In the genomic region with DNA sequence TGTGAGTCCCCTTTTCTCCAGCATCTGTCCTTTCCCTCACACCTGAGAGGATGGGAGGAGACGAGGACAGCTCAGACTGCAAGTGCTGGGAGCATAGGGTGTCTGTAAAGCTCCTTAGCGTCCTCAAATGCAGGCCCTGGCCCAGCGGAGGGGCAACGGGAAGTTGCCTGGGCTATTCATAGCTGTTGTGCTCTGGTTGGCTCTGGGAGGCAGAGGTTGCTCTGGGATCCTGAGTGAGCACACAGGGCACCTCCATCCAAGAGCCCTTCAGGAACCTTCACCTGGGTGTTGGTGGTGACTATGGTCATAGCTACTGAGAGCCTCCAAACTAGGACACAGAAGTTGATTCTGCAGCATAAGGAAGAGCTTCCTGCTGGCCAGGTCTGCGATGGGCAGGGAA, we compare ENCODE assay signal across 13 cellular contexts. TPM values are rescaled to one million over a fixed set of nuclear protein-coding genes. Genes with fewer than 3 reads are reported as not detected.
DNase-seq lines count a peak whose midpoint lies in the region; ATAC-seq, FAIRE-seq and TF ChIP-seq lines count a peak whose summit lies in the region.
"Had no signal": no experiment of that assay in that cellular context is flagged by ENCODE, and none has a peak within 500 bp of the region (broad histone marks: within the 10 kb centered on the region; RNA-seq: fewer than 3 reads in every experiment).

No MANE protein-coding gene starts in this region.

- POLR2A ChIA-PET in naive thymus-derived CD4-positive, alpha-beta T cell (lab: Charles Lee) = interaction anchor here (1.2 kb wide), 1 partner anchor 13 kb away, joined by 3 read pairs; no protein-coding TSS in a partner anchor

- H3K9me3 Mint-ChIP-seq in naive thymus-derived CD4-positive, alpha-beta T cell = peaks cover 0 to 2% (median 0%) of the 10 kb centered on the region in 11 donors
- H3K9me3 Mint-ChIP-seq: activated CD4-positive, alpha-beta T cell treated with anti-CD3 and anti-CD28 coated beads, Interleukin-2, amount 10 ng/mL, durations not matched to agents 7 days and 5 days had no signal

- CTCF ChIA-PET in naive thymus-derived CD4-positive, alpha-beta T cell (lab: Charles Lee) = no interaction called here

- no peak overlapping the region for H3K27ac ChIP-seq in naive thymus-derived CD4-positive, alpha-beta T cell (ENCODE audit: low read depth, low read length)
- no peak overlapping the region for H3K27ac ChIP-seq in small intestine (ENCODE audit: low read depth in 1 of 2, low read length in 1 of 2)
- H3K27ac ChIP-seq: uterus had no signal

- no peak overlapping the region for H3K27ac Mint-ChIP-seq in T-helper 17 cell
- peak overlapping the region in 2 of 9 donors; percentile 1 to 31 for H3K27ac Mint-ChIP-seq in naive thymus-derived CD4-positive, alpha-beta T cell

- no peaks in the 10 kb centered on the region for H3K36me3 ChIP-seq in naive thymus-derived CD4-positive, alpha-beta T cell (ENCODE audit: control insufficient read depth in 2 of 3, insufficient read depth in 3 of 3, low read length in 3 of 3)
- H3K36me3 ChIP-seq in small intestine (ENCODE audit: control insufficient read depth in 2 of 2, insufficient read depth in 2 of 2, low read length in 2 of 2) = no peaks in the 10 kb centered on the region
- H3K36me3 ChIP-seq: uterus had no signal

- H3K27me3 ChIP-seq in naive thymus-derived CD4-positive, alpha-beta T cell (ENCODE audit: control insufficient read depth in 2 of 2, insufficient read depth in 2 of 2, low read length in 2 of 2) = peaks cover 0 to 8% of the 10 kb centered on the region in 2 donors
- H3K27me3 ChIP-seq in small intestine (ENCODE audit: control insufficient read depth in 2 of 2, insufficient read depth in 2 of 2, low read length in 2 of 2) = peaks cover 0 to 3% of the 10 kb centered on the region in 2 donors
- H3K27me3 ChIP-seq: uterus had no signal

- H3K9me3 ChIP-seq in T-helper 17 cell (ENCODE audit: control insufficient read depth, low read length, poor library complexity, severe bottlenecking) (no peaks in the 10 kb centered on the region), small intestine (ENCODE audit: control insufficient read depth, low read depth) (no peaks in the 10 kb centered on the region)
- H3K9me3 ChIP-seq in naive thymus-derived CD4-positive, alpha-beta T cell (ENCODE audit: control insufficient read depth in 2 of 3, low read length in 3 of 3) = no peaks in the 10 kb centered on the region
- H3K9me3 ChIP-seq: uterus had no signal

- intact Hi-C loops in naive thymus-derived CD4-positive, alpha-beta T cell (cut with micrococcal nuclease) = no loop called here

- WGBS in small intestine, 3 donors = 66 to 72% (median 67%) methylated on average over 5 of the region's 5 CpGs

- no peak overlapping the region for H3K4me3 ChIP-seq in naive thymus-derived CD4-positive, alpha-beta T cell (ENCODE audit: low read length)
- no peak overlapping the region for H3K4me3 ChIP-seq in small intestine (ENCODE audit: low read depth in 1 of 2, low read length in 2 of 2)
- H3K4me3 ChIP-seq: dorsolateral prefrontal cortex, lung, uterus had no signal

- H3K4me1 Mint-ChIP-seq in T-helper 17 cell = peaks cover 43% of the 10 kb centered on the region
- H3K4me1 Mint-ChIP-seq in naive thymus-derived CD4-positive, alpha-beta T cell = peaks cover 35 to 75% (median 49%) of the 10 kb centered on the region in 7 donors

- DNase-seq in T-helper 17 cell (no peak), mesenteric fat pad (ENCODE audit: low spot score) (no peak), small intestine (no peak)
- no peak for DNase-seq in naive thymus-derived CD4-positive, alpha-beta T cell
- DNase-seq in activated naive CD4-positive, alpha-beta T cell treated with anti-CD3 and anti-CD28 coated beads, Interleukin-2, amount 50 U/mL, for 16 hours = no peak
- DNase-seq: SHP77 had no signal

- ATAC-seq in GM18505 (IDR thresholded peaks at IDR 0.05; ENCODE audit: unreplicated experiment) = peak; percentile 12
- ATAC-seq in HG03520 (IDR thresholded peaks at IDR 0.05; ENCODE audit: unreplicated experiment) = peak; percentile 11
- no peak for ATAC-seq in T-helper 17 cell
- ATAC-seq in naive thymus-derived CD4-positive, alpha-beta T cell = peak; percentile 56

- peaks cover 59% of the 10 kb centered on the region for H3K27me3 Mint-ChIP-seq in T-helper 17 cell
- peaks cover 10 to 50% (median 19%) of the 10 kb centered on the region in 5 donors for H3K27me3 Mint-ChIP-seq in naive thymus-derived CD4-positive, alpha-beta T cell

- FAIRE-seq in small intestine (lab: Jason Lieb, UNC) = no peak

- no peak for TF ChIP-seq POLR2A in GM18505 (IDR thresholded peaks at IDR 0.05; ENCODE audit: borderline replicate concordance, extremely low read depth, insufficient read depth, insufficient read length)

- peaks cover 8 to 15% of the 10 kb centered on the region in 2 donors for H3K4me1 ChIP-seq in naive thymus-derived CD4-positive, alpha-beta T cell (ENCODE audit: control insufficient read depth in 2 of 2, insufficient read depth in 2 of 2, low read length in 2 of 2)
- no peaks in the 10 kb centered on the region for H3K4me1 ChIP-seq in small intestine (ENCODE audit: control insufficient read depth in 2 of 2, insufficient read depth in 1 of 2, low read depth in 1 of 2, low read length in 1 of 2)
- H3K4me1 ChIP-seq: uterus had no signal

- H3K36me3 Mint-ChIP-seq in T-helper 17 cell (ENCODE audit: low read depth) = peaks cover 2% of the 10 kb centered on the region
- H3K36me3 Mint-ChIP-seq in naive thymus-derived CD4-positive, alpha-beta T cell = peaks cover 0 to 3% (median 0%) of the 10 kb centered on the region in 5 donors

- H3K4me3 Mint-ChIP-seq in T-helper 17 cell = peak overlapping the region; percentile 2
- H3K4me3 Mint-ChIP-seq in naive thymus-derived CD4-positive, alpha-beta T cell = peak overlapping the region in 1 of 10 donors; percentile 14
- H3K4me3 Mint-ChIP-seq: activated CD4-positive, alpha-beta T cell treated with anti-CD3 and anti-CD28 coated beads, Interleukin-2, amount 10 ng/mL, durations not matched to agents 7 days and 5 days had no signal

RNA-seq across cellular contexts. Expression of a gene that starts 2.6 kb away (rescaled TPM):
- not detected for total RNA-seq in T-helper 17 cell
- total RNA-seq in naive thymus-derived CD4-positive, alpha-beta T cell = not detected
- not detected for polyA plus RNA-seq in naive thymus-derived CD4-positive, alpha-beta T cell
- not detected for total RNA-seq in mesenteric fat pad
- polyA plus RNA-seq in small intestine = under 1 TPM in 2 of 3 donors, not detected in 1; 0.10 to 0.27 TPM
- total RNA-seq: activated CD4-positive, alpha-beta T cell treated with anti-CD3 and anti-CD28 coated beads, Interleukin-2, amount 10 ng/mL, durations not matched to agents 7 days and 5 days; lung had no signal

RNA-seq across cellular contexts. Expression of a gene that starts 41.4 kb away (rescaled TPM):
- total RNA-seq in T-helper 17 cell (not detected), mesenteric fat pad (not detected)
- total RNA-seq in naive thymus-derived CD4-positive, alpha-beta T cell = not detected
- polyA plus RNA-seq in naive thymus-derived CD4-positive, alpha-beta T cell = not detected
- polyA plus RNA-seq in small intestine = under 1 TPM in 1 of 3 donors, not detected in 2; 0.04 TPM
- total RNA-seq: activated CD4-positive, alpha-beta T cell treated with anti-CD3 and anti-CD28 coated beads, Interleukin-2, amount 10 ng/mL, durations not matched to agents 7 days and 5 days; dorsolateral prefrontal cortex; glomerular endothelial cell; lung; uterus had no signal
